5 cellular contexts compared by ENCODE assay signal in the genomic region with DNA sequence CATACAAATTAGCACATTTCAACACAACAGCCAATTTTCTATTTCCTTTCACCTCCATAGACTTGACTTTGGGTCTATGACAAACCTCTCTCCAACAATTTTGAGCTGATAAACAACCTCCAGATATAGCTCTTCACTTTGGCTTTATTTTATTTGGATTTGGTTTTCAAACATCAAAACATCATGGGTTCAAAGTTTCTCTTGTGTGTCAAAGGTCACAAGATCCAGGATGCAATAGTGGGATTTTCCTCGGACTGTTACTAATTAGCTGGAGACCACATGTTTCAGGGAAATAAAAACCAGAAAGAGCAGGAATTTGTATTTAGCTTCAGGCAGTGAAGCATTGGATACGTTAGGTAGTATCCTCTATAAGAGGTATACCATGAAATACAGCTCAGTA.
"Had no signal": no experiment of that assay in that cellular context is flagged by ENCODE, and none has a peak within 500 bp of the region (broad histone marks: within the 10 kb centered on the region; RNA-seq: fewer than 3 reads in every experiment).

No MANE protein-coding gene starts in this region.

- ATAC-seq: K562 had no signal

- FAIRE-seq: HTR-8/SVneo, K562 had no signal

- DNase-seq: IMR-90, KBM-7 had no signal

- H3K27ac ChIP-seq: HL-60 had no signal

- H3K4me3 ChIP-seq: K562 had no signal
